1 cellular context compared by ENCODE assay signal in the genomic region with DNA sequence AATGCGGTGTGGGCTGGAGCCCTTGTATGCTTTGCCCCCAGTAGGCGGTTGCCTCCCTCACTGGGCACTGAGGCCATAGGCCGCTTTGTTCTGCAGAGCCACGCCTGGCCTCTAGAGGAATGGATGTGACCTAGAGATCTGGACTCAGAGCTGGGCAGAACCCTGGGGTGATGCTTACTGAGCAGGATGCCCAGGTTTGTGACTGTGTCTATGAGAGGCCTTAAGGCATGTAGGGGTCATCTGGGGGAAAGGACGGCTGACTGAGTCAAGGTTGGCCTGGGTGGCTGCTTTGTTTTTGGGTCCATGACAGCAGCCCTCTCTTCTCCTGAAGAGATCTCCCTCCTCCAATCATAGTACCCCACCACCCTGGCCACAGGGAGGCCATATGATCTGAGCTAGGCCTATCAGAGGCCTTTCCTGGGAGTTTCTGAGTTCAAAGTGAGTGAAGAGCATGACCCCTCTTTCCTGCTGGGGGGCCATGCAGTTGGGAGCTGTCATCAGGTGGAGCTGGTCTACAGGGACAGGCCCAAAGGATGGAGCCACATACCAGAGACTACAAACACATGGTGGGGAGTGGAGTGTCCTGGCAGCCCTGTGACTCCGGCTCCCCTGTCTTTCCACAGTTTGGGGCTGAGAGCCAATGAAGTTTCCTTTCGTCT.
TF ChIP-seq lines count a peak whose summit lies in the region.

No MANE protein-coding gene starts in this region.

TF ChIP-seq in HepG2, 621 proteins besides CTCF, POLR2A, EP300 and RAD21 (continued from another document and continues in another):
- TF ChIP-seq HNRNPUL1 (IDR thresholded peaks at IDR 0.05; ENCODE audit: low read depth, low read length) (no peak), ZNF879 (CRISPR knock-in tag; IDR thresholded peaks at IDR 0.05) (no peak), MEF2D (CRISPR knock-in tag; IDR thresholded peaks at IDR 0.05) (no peak), KMT2B (CRISPR knock-in tag; IDR thresholded peaks at IDR 0.05) (no peak), ZZZ3 (CRISPR knock-in tag; IDR thresholded peaks at IDR 0.05; ENCODE audit: borderline replicate concordance) (no peak), REPIN1 (CRISPR knock-in tag; IDR thresholded peaks at IDR 0.05; ENCODE audit: borderline replicate concordance, low read depth) (no peak), ZNF558 (CRISPR knock-in tag; IDR thresholded peaks at IDR 0.05; ENCODE audit: borderline replicate concordance) (no peak; the same call in 1 of the 2 replicates), ZNF230 (CRISPR knock-in tag; IDR thresholded peaks at IDR 0.05) (peak; percentile 55; the same call in 1 of the 2 replicates), TFDP2 (CRISPR knock-in tag; IDR thresholded peaks at IDR 0.05) (0 out of 2 replicates have a peak, but pooled peaks have one; percentile 11), SIN3B (IDR thresholded peaks at IDR 0.05; ENCODE audit: low read length) (no peak), ZBTB38 (CRISPR knock-in tag; IDR thresholded peaks at IDR 0.05) (peak; percentile 93), ZNF432 (CRISPR knock-in tag; IDR thresholded peaks at IDR 0.05; ENCODE audit: borderline replicate concordance) (no peak), PRPF4 (IDR thresholded peaks at IDR 0.05; ENCODE audit: low read depth, low read length, poor library complexity, severe bottlenecking) (no peak), ZBTB3 (CRISPR knock-in tag; IDR thresholded peaks at IDR 0.05; ENCODE audit: borderline replicate concordance, low read depth) (no peak), ZNF567 (CRISPR knock-in tag; IDR thresholded peaks at IDR 0.05; ENCODE audit: borderline replicate concordance) (0 out of 2 replicates have a peak, but pooled peaks have one; percentile 35), ZNF615 (CRISPR knock-in tag; IDR thresholded peaks at IDR 0.05; ENCODE audit: borderline replicate concordance) (no peak), GLI4 (CRISPR knock-in tag; IDR thresholded peaks at IDR 0.05; ENCODE audit: borderline replicate concordance) (no peak), REXO4 (CRISPR knock-in tag; IDR thresholded peaks at IDR 0.05; ENCODE audit: borderline replicate concordance) (no peak), HMG20B (CRISPR knock-in tag; conservative IDR thresholded peaks at IDR 0.05) (no peak), CBFB (CRISPR knock-in tag; IDR thresholded peaks at IDR 0.05) (no peak), ZNF292 (CRISPR knock-in tag; IDR thresholded peaks at IDR 0.05; ENCODE audit: borderline replicate concordance, low read depth) (no peak), JUN (CRISPR knock-in tag; IDR thresholded peaks at IDR 0.05) (no peak), ZNF446 (CRISPR knock-in tag; IDR thresholded peaks at IDR 0.05) (no peak), CBX5 (CRISPR knock-in tag; IDR thresholded peaks at IDR 0.05; ENCODE audit: borderline replicate concordance) (no peak), SIX1 (CRISPR knock-in tag; IDR thresholded peaks at IDR 0.05; ENCODE audit: borderline replicate concordance) (no peak), ZNF605 (CRISPR knock-in tag; IDR thresholded peaks at IDR 0.05) (no peak), SRF (IDR thresholded peaks at IDR 0.05; ENCODE audit: low read depth, low read length) (no peak), GATAD2A (CRISPR knock-in tag; IDR thresholded peaks at IDR 0.05) (peak; percentile 6; the same call in 1 of the 2 replicates), CEBPB (IDR thresholded peaks at IDR 0.05; ENCODE audit: borderline replicate concordance, low read depth, low read length) (no peak), RCOR2 (CRISPR knock-in tag; IDR thresholded peaks at IDR 0.05) (no peak), TFAP4 (IDR thresholded peaks at IDR 0.05; ENCODE audit: borderline replicate concordance, low read depth) (0 out of 2 replicates have a peak, but pooled peaks have one; percentile 33), PHF8 (CRISPR knock-in tag; IDR thresholded peaks at IDR 0.05) (peak; percentile 15; the same call in 1 of the 2 replicates), ZNF350 (CRISPR knock-in tag; IDR thresholded peaks at IDR 0.05; ENCODE audit: borderline replicate concordance, low read depth) (peak; percentile 32; the same call in 1 of the 2 replicates), CBX1 (IDR thresholded peaks at IDR 0.05; ENCODE audit: low read depth) (no peak), ZNF749 (CRISPR knock-in tag; IDR thresholded peaks at IDR 0.05; ENCODE audit: borderline replicate concordance) (no peak), ZBTB33 (CRISPR knock-in tag; IDR thresholded peaks at IDR 0.05) (peak; percentile 96), IKZF1 (IDR thresholded peaks at IDR 0.05) (no peak), ZNF572 (CRISPR knock-in tag; IDR thresholded peaks at IDR 0.05) (no peak), NR2F6 (IDR thresholded peaks at IDR 0.05) (no peak; the same call in none of the 2 replicates), NR2F6 (CRISPR knock-in tag; IDR thresholded peaks at IDR 0.05) (peak; percentile 40; the same call in 1 of the 2 replicates), FOXP1 (IDR thresholded peaks at IDR 0.05) (no peak), FOXP1 (CRISPR knock-in tag; IDR thresholded peaks at IDR 0.05) (no peak), ZNF660 (CRISPR knock-in tag; IDR thresholded peaks at IDR 0.05; ENCODE audit: borderline replicate concordance, low read depth) (no peak), HMG20A (CRISPR knock-in tag; IDR thresholded peaks at IDR 0.05; ENCODE audit: borderline replicate concordance) (no peak), SETDB1 (CRISPR knock-in tag; IDR thresholded peaks at IDR 0.05; ENCODE audit: borderline replicate concordance) (no peak), ZNF460 (CRISPR knock-in tag; IDR thresholded peaks at IDR 0.05; ENCODE audit: borderline replicate concordance) (no peak), FOXJ3 (CRISPR knock-in tag; IDR thresholded peaks at IDR 0.05; ENCODE audit: borderline replicate concordance) (no peak), ZSCAN22 (CRISPR knock-in tag; IDR thresholded peaks at IDR 0.05) (0 out of 2 replicates have a peak, but pooled peaks have one; percentile 7), HES4 (CRISPR knock-in tag; IDR thresholded peaks at IDR 0.05; ENCODE audit: borderline replicate concordance) (no peak), ZNF451 (CRISPR knock-in tag; IDR thresholded peaks at IDR 0.05) (no peak), MXI1 (IDR thresholded peaks at IDR 0.05; ENCODE audit: borderline replicate concordance, low read depth, low read length) (no peak), NR0B2 (CRISPR knock-in tag; IDR thresholded peaks at IDR 0.05) (no peak), ZNF597 (CRISPR knock-in tag; IDR thresholded peaks at IDR 0.05) (no peak)
- TF ChIP-seq, protein P1, sequence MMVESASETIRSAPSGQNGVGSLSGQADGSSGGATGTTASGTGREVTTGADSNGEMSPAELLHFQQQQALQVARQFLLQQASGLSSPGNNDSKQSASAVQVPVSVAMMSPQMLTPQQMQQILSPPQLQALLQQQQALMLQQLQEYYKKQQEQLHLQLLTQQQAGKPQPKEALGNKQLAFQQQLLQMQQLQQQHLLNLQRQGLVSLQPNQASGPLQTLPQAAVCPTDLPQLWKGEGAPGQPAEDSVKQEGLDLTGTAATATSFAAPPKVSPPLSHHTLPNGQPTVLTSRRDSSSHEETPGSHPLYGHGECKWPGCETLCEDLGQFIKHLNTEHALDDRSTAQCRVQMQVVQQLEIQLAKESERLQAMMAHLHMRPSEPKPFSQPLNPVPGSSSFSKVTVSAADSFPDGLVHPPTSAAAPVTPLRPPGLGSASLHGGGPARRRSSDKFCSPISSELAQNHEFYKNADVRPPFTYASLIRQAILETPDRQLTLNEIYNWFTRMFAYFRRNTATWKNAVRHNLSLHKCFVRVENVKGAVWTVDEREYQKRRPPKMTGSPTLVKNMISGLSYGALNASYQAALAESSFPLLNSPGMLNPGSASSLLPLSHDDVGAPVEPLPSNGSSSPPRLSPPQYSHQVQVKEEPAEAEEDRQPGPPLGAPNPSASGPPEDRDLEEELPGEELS (CRISPR knock-in tag; IDR thresholded peaks at IDR 0.05): peak; percentile 24; the same call in 1 of the 2 replicates
- TF ChIP-seq, protein P2, sequence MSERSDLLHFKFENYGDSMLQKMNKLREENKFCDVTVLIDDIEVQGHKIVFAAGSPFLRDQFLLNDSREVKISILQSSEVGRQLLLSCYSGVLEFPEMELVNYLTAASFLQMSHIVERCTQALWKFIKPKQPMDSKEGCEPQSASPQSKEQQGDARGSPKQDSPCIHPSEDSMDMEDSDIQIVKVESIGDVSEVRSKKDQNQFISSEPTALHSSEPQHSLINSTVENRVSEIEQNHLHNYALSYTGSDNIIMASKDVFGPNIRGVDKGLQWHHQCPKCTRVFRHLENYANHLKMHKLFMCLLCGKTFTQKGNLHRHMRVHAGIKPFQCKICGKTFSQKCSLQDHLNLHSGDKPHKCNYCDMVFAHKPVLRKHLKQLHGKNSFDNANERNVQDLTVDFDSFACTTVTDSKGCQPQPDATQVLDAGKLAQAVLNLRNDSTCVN (CRISPR knock-in tag; IDR thresholded peaks at IDR 0.05; ENCODE audit: borderline replicate concordance): no peak
- TF ChIP-seq, protein P3, sequence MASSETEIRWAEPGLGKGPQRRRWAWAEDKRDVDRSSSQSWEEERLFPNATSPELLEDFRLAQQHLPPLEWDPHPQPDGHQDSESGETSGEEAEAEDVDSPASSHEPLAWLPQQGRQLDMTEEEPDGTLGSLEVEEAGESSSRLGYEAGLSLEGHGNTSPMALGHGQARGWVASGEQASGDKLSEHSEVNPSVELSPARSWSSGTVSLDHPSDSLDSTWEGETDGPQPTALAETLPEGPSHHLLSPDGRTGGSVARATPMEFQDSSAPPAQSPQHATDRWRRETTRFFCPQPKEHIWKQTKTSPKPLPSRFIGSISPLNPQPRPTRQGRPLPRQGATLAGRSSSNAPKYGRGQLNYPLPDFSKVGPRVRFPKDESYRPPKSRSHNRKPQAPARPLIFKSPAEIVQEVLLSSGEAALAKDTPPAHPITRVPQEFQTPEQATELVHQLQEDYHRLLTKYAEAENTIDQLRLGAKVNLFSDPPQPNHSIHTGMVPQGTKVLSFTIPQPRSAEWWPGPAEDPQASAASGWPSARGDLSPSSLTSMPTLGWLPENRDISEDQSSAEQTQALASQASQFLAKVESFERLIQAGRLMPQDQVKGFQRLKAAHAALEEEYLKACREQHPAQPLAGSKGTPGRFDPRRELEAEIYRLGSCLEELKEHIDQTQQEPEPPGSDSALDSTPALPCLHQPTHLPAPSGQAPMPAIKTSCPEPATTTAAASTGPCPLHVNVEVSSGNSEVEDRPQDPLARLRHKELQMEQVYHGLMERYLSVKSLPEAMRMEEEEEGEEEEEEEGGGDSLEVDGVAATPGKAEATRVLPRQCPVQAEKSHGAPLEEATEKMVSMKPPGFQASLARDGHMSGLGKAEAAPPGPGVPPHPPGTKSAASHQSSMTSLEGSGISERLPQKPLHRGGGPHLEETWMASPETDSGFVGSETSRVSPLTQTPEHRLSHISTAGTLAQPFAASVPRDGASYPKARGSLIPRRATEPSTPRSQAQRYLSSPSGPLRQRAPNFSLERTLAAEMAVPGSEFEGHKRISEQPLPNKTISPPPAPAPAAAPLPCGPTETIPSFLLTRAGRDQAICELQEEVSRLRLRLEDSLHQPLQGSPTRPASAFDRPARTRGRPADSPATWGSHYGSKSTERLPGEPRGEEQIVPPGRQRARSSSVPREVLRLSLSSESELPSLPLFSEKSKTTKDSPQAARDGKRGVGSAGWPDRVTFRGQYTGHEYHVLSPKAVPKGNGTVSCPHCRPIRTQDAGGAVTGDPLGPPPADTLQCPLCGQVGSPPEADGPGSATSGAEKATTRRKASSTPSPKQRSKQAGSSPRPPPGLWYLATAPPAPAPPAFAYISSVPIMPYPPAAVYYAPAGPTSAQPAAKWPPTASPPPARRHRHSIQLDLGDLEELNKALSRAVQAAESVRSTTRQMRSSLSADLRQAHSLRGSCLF (CRISPR knock-in tag; IDR thresholded peaks at IDR 0.05; ENCODE audit: borderline replicate concordance): no peak
- TF ChIP-seq, protein P4, sequence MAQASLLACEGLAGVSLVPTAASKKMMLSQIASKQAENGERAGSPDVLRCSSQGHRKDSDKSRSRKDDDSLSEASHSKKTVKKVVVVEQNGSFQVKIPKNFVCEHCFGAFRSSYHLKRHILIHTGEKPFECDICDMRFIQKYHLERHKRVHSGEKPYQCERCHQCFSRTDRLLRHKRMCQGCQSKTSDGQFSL (CRISPR knock-in tag; IDR thresholded peaks at IDR 0.05): no peak
